Comparison of ENCODE assay signal across 1 cellular context in genomic region chrX:96126182-96126581, GRCh38.
TF ChIP-seq lines count a peak whose summit lies in the region.

No MANE protein-coding gene starts in this region.

TF ChIP-seq in GM23338, 12 proteins besides CTCF, POLR2A, EP300 and RAD21 (continued from another document):
- TF ChIP-seq CREB1 (CRISPR knock-in tag; IDR thresholded peaks at IDR 0.05; ENCODE audit: low read depth) = no peak
TF ChIP-seq in GM23338: peak in this region for 1.
